In the genomic region with DNA sequence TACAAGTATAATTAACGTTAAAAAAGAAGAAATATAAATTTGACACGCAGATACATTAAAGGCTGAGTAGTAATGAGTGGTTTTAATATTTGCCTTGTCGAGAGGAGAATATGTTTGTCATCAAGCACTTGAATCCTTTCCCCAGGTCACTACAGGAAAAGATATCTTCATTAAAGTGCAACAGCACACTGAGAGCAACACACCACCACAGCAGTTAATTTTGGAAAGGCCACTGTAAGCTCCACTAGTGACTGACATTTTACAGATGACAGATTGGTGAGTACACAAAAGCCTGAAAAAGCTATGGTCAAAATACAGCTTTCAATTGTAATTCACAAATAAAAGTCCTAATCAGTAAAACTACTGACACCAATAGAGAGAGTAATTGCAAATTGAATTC, we compare ENCODE assay signal across 38 cellular contexts.
"Had no signal": no experiment of that assay in that cellular context is flagged by ENCODE, and none has a peak within 500 bp of the region (broad histone marks: within the 10 kb centered on the region; RNA-seq: fewer than 3 reads in every experiment).

No MANE protein-coding gene starts in this region.

- H3K27ac ChIP-seq: adrenal gland, ascending aorta, body of pancreas, brain microvascular endothelial cell, breast epithelium, cardiac muscle cell had no signal

- ATAC-seq: activated naive CD4-positive, alpha-beta T cell treated with anti-CD3 and anti-CD28 coated beads, Interleukin-2, amount 50 U/mL, for 72 hours; activated naive CD8-positive, alpha-beta T cell treated with anti-CD3 and anti-CD28 coated beads, Interleukin-2, amount 50 U/mL, for 24 hours; activated T-cell treated with anti-CD3 and anti-CD28 coated beads, Interleukin-2, amount 50 U/mL, for 4 hours; activated T-cell treated with anti-CD3 and anti-CD28 coated beads, Interleukin-2, amount 50 U/mL, for 72 hours; activated T-helper 17 cell treated with anti-CD3 and anti-CD28 coated beads, Interleukin-2, amount 50 U/mL, for 72 hours; body of pancreas had no signal

- H3K4me1 Mint-ChIP-seq: activated naive CD4-positive, alpha-beta T cell treated with anti-CD3 and anti-CD28 coated beads, Interleukin-2, amount 10 ng/mL, durations not matched to agents 7 days and 5 days; activated naive CD4-positive, alpha-beta T cell treated with anti-CD3 and anti-CD28 coated beads, Interleukin-2, amount 50 U/mL, for 24 hours; activated naive CD8-positive, alpha-beta T cell treated with anti-CD3 and anti-CD28 coated beads for 36 hours; activated naive CD8-positive, alpha-beta T cell treated with anti-CD3 and anti-CD28 coated beads, Interleukin-2, amount 50 U/mL, for 24 hours; brain had no signal

- H3K27me3 ChIP-seq: adrenal gland, ascending aorta, body of pancreas, brain microvascular endothelial cell, breast epithelium, cardiac muscle cell had no signal

- H3K27ac Mint-ChIP-seq: activated naive CD4-positive, alpha-beta T cell treated with anti-CD3 and anti-CD28 coated beads for 36 hours; activated naive CD4-positive, alpha-beta T cell treated with anti-CD3 and anti-CD28 coated beads, Interleukin-2, amount 10 ng/mL, durations not matched to agents 7 days and 5 days; activated naive CD4-positive, alpha-beta T cell treated with anti-CD3 and anti-CD28 coated beads, Interleukin-2, amount 50 U/mL, for 24 hours; activated naive CD4-positive, alpha-beta T cell treated with anti-CD3 and anti-CD28 coated beads, Interleukin-2, amount 50 U/mL, for 72 hours; activated naive CD8-positive, alpha-beta T cell; activated naive CD8-positive, alpha-beta T cell treated with anti-CD3 and anti-CD28 coated beads for 36 hours; activated naive CD8-positive, alpha-beta T cell treated with anti-CD3 and anti-CD28 coated beads, Interleukin-2, amount 10 ng/mL, durations not matched to agents 7 days and 5 days; activated naive CD8-positive, alpha-beta T cell treated with anti-CD3 and anti-CD28 coated beads, Interleukin-2, amount 50 U/mL, for 24 hours; activated T-cell treated with anti-CD3 and anti-CD28 coated beads, Interleukin-2, amount 50 U/mL, for 24 hours; activated T-cell treated with anti-CD3 and anti-CD28 coated beads, Interleukin-2, amount 50 U/mL, for 72 hours; activated T-helper 1 cell treated with anti-CD3 and anti-CD28 coated beads, Interleukin-12 subunit alpha, Interleukin-12 subunit beta, Interleukin-2, Interleukin-4 antibody, amounts not matched to agents 30 ng/mL and 10 ng/mL and 1 ng/mL, durations not matched to agents 14 hours and 24 hours and 36 hours; activated T-helper 17 cell treated with anti-CD3 and anti-CD28 coated beads, Interleukin-2, amount 50 U/mL, for 72 hours; activated T-helper 2 cell treated with anti-CD3 and anti-CD28 coated beads, Interferon-gamma antibody, Interleukin-2, Interleukin-4, amounts not matched to agents 10 μg/mL and 5 μg/mL and 100 μg/mL, durations not matched to agents 14 hours and 24 hours and 36 hours; brain had no signal

- DNase-seq: activated effector memory CD4-positive, alpha-beta T cell treated with anti-CD3 and anti-CD28 coated beads, Interleukin-2, amount 50 U/mL, for 16 hours; activated effector memory CD4-positive, alpha-beta T cell treated with Interleukin-2 at 50 U/mL for 16 hours; activated gamma-delta T cell treated with Interleukin-2 at 50 U/mL for 16 hours; activated naive CD4-positive, alpha-beta T cell; activated naive CD4-positive, alpha-beta T cell treated with anti-CD3 and anti-CD28 coated beads for 36 hours; activated naive CD4-positive, alpha-beta T cell treated with anti-CD3 and anti-CD28 coated beads, Interleukin-2, amount 10 ng/mL, durations not matched to agents 7 days and 5 days; activated naive CD4-positive, alpha-beta T cell treated with anti-CD3 and anti-CD28 coated beads, Interleukin-2, amount 50 U/mL, for 16 hours; activated naive CD4-positive, alpha-beta T cell treated with Interleukin-2 at 50 U/mL for 16 hours; activated naive CD8-positive, alpha-beta T cell treated with anti-CD3 and anti-CD28 coated beads for 36 hours; activated naive CD8-positive, alpha-beta T cell treated with anti-CD3 and anti-CD28 coated beads, Interleukin-2, amount 10 ng/mL, durations not matched to agents 7 days and 5 days; activated naive CD8-positive, alpha-beta T cell treated with anti-CD3 and anti-CD28 coated beads, Interleukin-2, amount 50 U/mL, for 24 hours; activated T-cell treated with anti-CD3 and anti-CD28 coated beads for 4 hours; activated T-cell treated with anti-CD3 and anti-CD28 coated beads, Interleukin-2, amount 50 U/mL, for 1 hour; activated T-cell treated with anti-CD3 and anti-CD28 coated beads, Interleukin-2, amount 50 U/mL, for 24 hours; activated T-cell treated with anti-CD3 and anti-CD28 coated beads, Interleukin-2, amount 50 U/mL, for 4 hours; activated T-cell treated with anti-CD3 and anti-CD28 coated beads, Interleukin-2, amount 50 U/mL, for 48 hours; activated T-cell treated with anti-CD3 and anti-CD28 coated beads, Interleukin-2, amount 50 U/mL, for 72 hours; adrenal gland; amniotic stem cell; amygdala; anterior cingulate cortex; aorta; body of pancreas; brain microvascular endothelial cell; caudate nucleus; central memory CD4-positive, alpha-beta T cell; cerebellar nuclear complex had no signal

- H3K4me1 ChIP-seq: adrenal gland, ascending aorta, body of pancreas, breast epithelium had no signal

- H3K27me3 Mint-ChIP-seq: activated naive CD4-positive, alpha-beta T cell treated with anti-CD3 and anti-CD28 coated beads, Interleukin-2, amount 10 ng/mL, durations not matched to agents 7 days and 5 days; activated naive CD4-positive, alpha-beta T cell treated with anti-CD3 and anti-CD28 coated beads, Interleukin-2, amount 50 U/mL, for 24 hours; activated naive CD8-positive, alpha-beta T cell; activated naive CD8-positive, alpha-beta T cell treated with anti-CD3 and anti-CD28 coated beads for 36 hours; activated naive CD8-positive, alpha-beta T cell treated with anti-CD3 and anti-CD28 coated beads, Interleukin-2, amount 10 ng/mL, durations not matched to agents 7 days and 5 days; activated naive CD8-positive, alpha-beta T cell treated with anti-CD3 and anti-CD28 coated beads, Interleukin-2, amount 50 U/mL, for 24 hours; activated T-cell treated with anti-CD3 and anti-CD28 coated beads, Interleukin-2, amount 50 U/mL, for 24 hours; activated T-helper 17 cell treated with anti-CD3 and anti-CD28 coated beads, Interleukin-2, amount 50 U/mL, for 72 hours; central memory CD8-positive, alpha-beta T cell had no signal

- H3K4me3 ChIP-seq: adrenal gland, ascending aorta, body of pancreas, breast epithelium, cardiac muscle cell had no signal

- H3K4me3 Mint-ChIP-seq: activated naive CD4-positive, alpha-beta T cell treated with anti-CD3 and anti-CD28 coated beads for 36 hours; activated naive CD4-positive, alpha-beta T cell treated with anti-CD3 and anti-CD28 coated beads, Interleukin-2, amount 10 ng/mL, durations not matched to agents 7 days and 5 days; activated naive CD4-positive, alpha-beta T cell treated with anti-CD3 and anti-CD28 coated beads, Interleukin-2, amount 50 U/mL, for 24 hours; activated naive CD8-positive, alpha-beta T cell; activated naive CD8-positive, alpha-beta T cell treated with anti-CD3 and anti-CD28 coated beads for 36 hours; activated naive CD8-positive, alpha-beta T cell treated with anti-CD3 and anti-CD28 coated beads, Interleukin-2, amount 10 ng/mL, durations not matched to agents 7 days and 5 days; activated naive CD8-positive, alpha-beta T cell treated with anti-CD3 and anti-CD28 coated beads, Interleukin-2, amount 50 U/mL, for 24 hours; activated T-cell treated with anti-CD3 and anti-CD28 coated beads, Interleukin-2, amount 50 U/mL, for 24 hours; activated T-cell treated with anti-CD3 and anti-CD28 coated beads, Interleukin-2, amount 50 U/mL, for 4 hours; activated T-cell treated with anti-CD3 and anti-CD28 coated beads, Interleukin-2, amount 50 U/mL, for 72 hours; activated T-helper 1 cell treated with anti-CD3 and anti-CD28 coated beads, Interleukin-12 subunit alpha, Interleukin-12 subunit beta, Interleukin-2, Interleukin-4 antibody, amounts not matched to agents 30 ng/mL and 10 ng/mL and 1 ng/mL, durations not matched to agents 14 hours and 24 hours and 36 hours; activated T-helper 17 cell treated with anti-CD3 and anti-CD28 coated beads, Interleukin-2, amount 50 U/mL, for 72 hours; brain; central memory CD8-positive, alpha-beta T cell had no signal

- H3K36me3 ChIP-seq: adrenal gland, brain microvascular endothelial cell, breast epithelium had no signal
